21 cellular contexts compared by ENCODE assay signal in genomic region chr1:32234792-32235191, GRCh38. TPM values are rescaled to one million over a fixed set of nuclear protein-coding genes. Genes with fewer than 3 reads are reported as not detected.
A peak's percentile ranks its signal among the peaks of the same experiment; 100 is the strongest.
DNase-seq lines count a peak whose midpoint lies in the region; ATAC-seq, FAIRE-seq and TF ChIP-seq lines count a peak whose summit lies in the region.
"Had no signal": no experiment of that assay in that cellular context is flagged by ENCODE, and none has a peak within 500 bp of the region (broad histone marks: within the 10 kb centered on the region; RNA-seq: fewer than 3 reads in every experiment).

No MANE protein-coding gene starts in this region.

- in situ Hi-C loops in K562 (cut with MboI): no loop called here

- H3K4me2 ChIP-seq in Karpas-422 (ENCODE audit: low read depth, low read length, poor library complexity, severe bottlenecking) (peak overlapping the region; percentile 62), K562 (ENCODE audit: insufficient read depth, low read length) (no peak overlapping the region), osteoblast (ENCODE audit: insufficient read depth, low read length) (no peak overlapping the region)

- ATAC-seq in K562 (no peak; the same call in 2 of the 3 replicates), GM19328 (IDR thresholded peaks at IDR 0.05; ENCODE audit: unreplicated experiment) (no peak), GM21723 (IDR thresholded peaks at IDR 0.05; ENCODE audit: unreplicated experiment) (no peak)
- ATAC-seq: activated T-cell treated with anti-CD3 and anti-CD28 coated beads, Interleukin-2, amount 50 U/mL, for 4 hours; heart left ventricle; left colon; natural killer cell had no signal

- no peak for TF ChIP-seq EP300 in K562 (IDR thresholded peaks at IDR 0.05; ENCODE audit: low read length)

- H3K36me3 ChIP-seq in Karpas-422 (ENCODE audit: insufficient read depth, low read length): peaks cover 3% of the 10 kb centered on the region; the same call in 1 of the 2 replicates
- H3K36me3 ChIP-seq in K562 (ENCODE audit: control insufficient read depth, insufficient read depth, low read length): peaks cover 29% of the 10 kb centered on the region
- peaks cover 22% of the 10 kb centered on the region for H3K36me3 ChIP-seq in osteoblast (ENCODE audit: insufficient read depth, low read length)

- H3K9me1 ChIP-seq in K562 (ENCODE audit: control insufficient read depth, insufficient read depth, low read length): peaks cover 4% of the 10 kb centered on the region

- H4K20me1 ChIP-seq in Karpas-422 (ENCODE audit: insufficient read depth, low read depth, low read length) (no peaks in the 10 kb centered on the region), K562 (replicated peaks; ENCODE audit: control insufficient read depth, insufficient read depth, low read length) (no peaks in the 10 kb centered on the region), osteoblast (ENCODE audit: insufficient read depth, low read length) (no peaks in the 10 kb centered on the region)

- H3K79me2 ChIP-seq in Karpas-422 (ENCODE audit: low read length) (no peaks in the 10 kb centered on the region), K562 (ENCODE audit: control insufficient read depth, insufficient read depth, low read length) (no peaks in the 10 kb centered on the region), osteoblast (ENCODE audit: insufficient read depth, low read length) (no peaks in the 10 kb centered on the region)
- H3K79me2 ChIP-seq: parathyroid adenoma had no signal

- peaks cover 38% of the 10 kb centered on the region for H3K4me1 ChIP-seq in Karpas-422 (ENCODE audit: low read length)
- peaks cover 17 to 19% of the 10 kb centered on the region in 2 experiments; a peak in 4 of 5 replicates for H3K4me1 ChIP-seq in K562 (replicated peaks in 1 of 2; ENCODE audit: control insufficient read depth in 2 of 2, insufficient read depth in 2 of 2, low read length in 2 of 2)
- H3K4me1 ChIP-seq in osteoblast (ENCODE audit: insufficient read depth, low read length): peaks cover 20% of the 10 kb centered on the region
- H3K4me1 ChIP-seq: parathyroid adenoma had no signal

- TF ChIP-seq CTCF in D721Med (IDR thresholded peaks at IDR 0.05; ENCODE audit: insufficient read depth, missing control alignments): no peak
- TF ChIP-seq CTCF in K562 (IDR thresholded peaks at IDR 0.05 in 2 of 3, conservative IDR thresholded peaks at IDR 0.05 in 1 of 3; ENCODE audit: insufficient read depth in 2 of 3, low read depth in 1 of 3, low read length in 3 of 3): no peak; a peak in 1 of 6 replicates
- no peak for TF ChIP-seq CTCF in osteoblast (IDR thresholded peaks at IDR 0.05; ENCODE audit: extremely low read depth, low read depth, low read length)

- no peak overlapping the region for H2AFZ ChIP-seq in Karpas-422 (ENCODE audit: low read length)
- no peak overlapping the region; the same call in 1 of the 2 replicates for H2AFZ ChIP-seq in K562 (ENCODE audit: low read depth, low read length)
- H2AFZ ChIP-seq in osteoblast (ENCODE audit: low read length): no peak overlapping the region
- H2AFZ ChIP-seq: parathyroid adenoma had no signal

- 0 out of 4 replicates have a peak, but pooled peaks of 1 of the 2 experiments have one; percentile 7 for TF ChIP-seq RAD21 in K562 (CRISPR knock-in tag; conservative IDR thresholded peaks at IDR 0.05 in 1 of 2, IDR thresholded peaks at IDR 0.05 in 1 of 2)

- POLR2A ChIA-PET in K562 (lab: Yijun Ruan, JAX): interaction anchor here (0.6 to 3.9 kb wide), 11 partner anchors 9 to 165 kb away, joined by 3 to 40 read pairs (median 3); partner anchors contain the start of gene IQCC

- 86% methylated on average over 7 of the region's 7 CpGs for WGBS in K562 (ENCODE audit: insufficient coverage, low coverage, missing lambda C conversion rate)

- intact Hi-C loops in K562 (cut with micrococcal nuclease): no loop called here

- H3K9me3 ChIP-seq in Karpas-422 (ENCODE audit: low read length) (no peaks in the 10 kb centered on the region), K562 (replicated peaks; ENCODE audit: control insufficient read depth, insufficient read depth, low read depth, low read length) (no peaks in the 10 kb centered on the region), osteoblast (ENCODE audit: low read depth, low read length) (no peaks in the 10 kb centered on the region)
- H3K9me3 ChIP-seq: heart left ventricle had no signal

- peak overlapping the region; percentile 70 for H3K27ac ChIP-seq in Karpas-422 (ENCODE audit: low read length)
- no peak overlapping the region; the same call in 2 of the 3 replicates for H3K27ac ChIP-seq in K562 (ENCODE audit: extremely low read depth, low read depth, low read length)
- peak overlapping the region; percentile 95 for H3K27ac ChIP-seq in osteoblast (ENCODE audit: low read depth, low read length)
- H3K27ac ChIP-seq: parathyroid adenoma had no signal

- FAIRE-seq in D721Med (lab: Jason Lieb, UNC) (no peak), K562 (lab: Jason Lieb, UNC) (no peak)
- FAIRE-seq: urothelium cell line had no signal

- CTCF ChIA-PET in K562 (lab: Yijun Ruan, JAX; ENCODE audit: low intra/inter-chr PET ratio): interaction anchor here (0.7 kb wide), 1 partner anchor 468 kb away, joined by 7 read pairs; no protein-coding TSS in a partner anchor

- no TSS peak for BruUV-seq in K562 (replicated peaks; lab: Mats Ljungman, UMichigan)

- no peaks in the 10 kb centered on the region for H3K27me3 ChIP-seq in Karpas-422 (ENCODE audit: low read length)
- no peaks in the 10 kb centered on the region for H3K27me3 ChIP-seq in K562 (ENCODE audit: control insufficient read depth in 2 of 2, insufficient read depth in 2 of 2, low read length in 2 of 2)
- H3K27me3 ChIP-seq in osteoblast (ENCODE audit: insufficient read depth, low read length): no peaks in the 10 kb centered on the region
- H3K27me3 ChIP-seq: heart left ventricle had no signal

- no peaks in the 10 kb centered on the region for H3K9me2 ChIP-seq in Karpas-422 (replicated peaks; ENCODE audit: insufficient read depth, low read length)

- no peak for TF ChIP-seq POLR2A in K562 (conservative IDR thresholded peaks at IDR 0.05)

- peak; percentile 12 for DNase-seq in D721Med (ENCODE audit: insufficient read length, low spot score)
- peak; percentile 79 for DNase-seq in Karpas-422
- no peak for DNase-seq in K562 (ENCODE audit: extremely low read depth in 1 of 4, low spot score in 3 of 4)
- no peak for DNase-seq in osteoblast (ENCODE audit: insufficient read length, low spot score, missing footprints)
- no peak for DNase-seq in NCI-H2107 (lab: John Stamatoyannopoulos, UW)
- DNase-seq in inferior parietal cortex (ENCODE audit: extremely low spot score): no peak
- DNase-seq: activated CD8-positive, alpha-beta memory T cell treated with anti-CD3 and anti-CD28 coated beads for 24 hours; activated naive CD4-positive, alpha-beta T cell; activated T-cell treated with anti-CD3 and anti-CD28 coated beads, Interleukin-2, amount 50 U/mL, for 4 hours; heart left ventricle; left colon; natural killer cell; NCI-H1092 treated with DMSO at 0.1 percent for 48 hours; NCI-H2029 treated with DMSO at 0.1 percent for 48 hours had no signal

- H3K9ac ChIP-seq in Karpas-422 (ENCODE audit: low read length) (peak overlapping the region; percentile 48), K562 (ENCODE audit: insufficient read depth in 1 of 2, low read depth in 2 of 2, low read length in 2 of 2) (peak overlapping the region in 1 of 2 experiments; percentile 67; a peak in 2 of 4 replicates)
- H3K9ac ChIP-seq: parathyroid adenoma had no signal

- H3K4me3 ChIP-seq in Karpas-422 (ENCODE audit: low read length) (peak overlapping the region; percentile 39; the same call in 1 of the 2 replicates), K562 (no peak overlapping the region), osteoblast (ENCODE audit: insufficient read depth, low read length) (no peak overlapping the region)
- H3K4me3 ChIP-seq: heart left ventricle had no signal

RNA-seq across cellular contexts. Expression of gene FAM167B, which starts 12.2 kb away (rescaled TPM):
- 1.5 TPM in 1 of 2 replicates, not detected in the other for total RNA-seq in Karpas-422 (2014; rRNA removed; shearing (Covaris generic); ENCODE audit: low replicate concordance)
- not detected in 2 replicates for total RNA-seq in K562 (2011; cell fraction: chromatin; rRNA removed; ENCODE audit: low replicate concordance)
- total RNA-seq in K562 (2011; cell fraction: nucleolus; rRNA removed): 0.33 TPM in 1 of 2 replicates, not detected in the other
- not detected in 2 replicates for total RNA-seq in K562 (2011; cell fraction: nucleoplasm; rRNA removed)
- total RNA-seq in K562 (2014; rRNA removed) (not detected in 2 replicates), K562 (2014; rRNA removed; fragmentation: Illumina TruSeq; extraction: Trizol) (not detected in 2 replicates), K562 (2015; rRNA removed; fragmentation: Illumina TruSeq; extraction: Trizol) (not detected in 2 replicates), K562 (2021) (not detected in 2 replicates), osteoblast (2.5 and 4.4 TPM in 2 replicates)
- polyA plus RNA-seq in K562 (2011; rRNA removed) (not detected in 2 replicates), K562 (2014; fragmentation: Illumina TruSeq; extraction: Trizol) (not detected in 2 replicates), K562 (2014; fragmentation: Nextera tagmentation; extraction: Ambion mirVana) (not detected), K562 (2014; rRNA removed) (not detected in 2 replicates)
- polyA plus RNA-seq in K562 (2011; cell fraction: cytosol; rRNA removed): not detected in 2 replicates
- polyA plus RNA-seq in K562 (2011; cell fraction: nucleus; rRNA removed): not detected in 2 replicates
- polyA plus RNA-seq in K562 (2012): not detected in 2 replicates
- not detected in 2 replicates for polyA minus RNA-seq in K562 (2011; rRNA and poly(A)+ RNA removed)
- not detected in 2 replicates for polyA minus RNA-seq in K562 (2011; cell fraction: cytosol; rRNA and poly(A)+ RNA removed)
- not detected in 2 replicates for polyA minus RNA-seq in K562 (2011; cell fraction: nucleus; rRNA and poly(A)+ RNA removed)
- total RNA-seq: NCI-H460 had no signal
- polyA plus RNA-seq: CD14-positive monocyte had no signal

RNA-seq across cellular contexts. Expression of gene EIF3I, which starts 12.6 kb away (rescaled TPM):
- total RNA-seq in Karpas-422 (2014; rRNA removed; shearing (Covaris generic); ENCODE audit: low replicate concordance): 178 and 213 TPM in 2 replicates
- total RNA-seq in K562 (2011; cell fraction: chromatin; rRNA removed; ENCODE audit: low replicate concordance): 50.6 and 100.0 TPM in 2 replicates
- 121 and 134 TPM in 2 replicates for total RNA-seq in K562 (2011; cell fraction: nucleolus; rRNA removed)
- total RNA-seq in K562 (2011; cell fraction: nucleoplasm; rRNA removed): 115 and 118 TPM in 2 replicates
- total RNA-seq in K562 (2014; rRNA removed) (472 and 537 TPM in 2 replicates), K562 (2014; rRNA removed; fragmentation: Illumina TruSeq; extraction: Trizol) (678 and 704 TPM in 2 replicates), K562 (2015; rRNA removed; fragmentation: Illumina TruSeq; extraction: Trizol) (535 and 541 TPM in 2 replicates), K562 (2021) (383 and 414 TPM in 2 replicates), osteoblast (253 and 255 TPM in 2 replicates)
- polyA plus RNA-seq in K562 (2011; rRNA removed) (527 and 635 TPM in 2 replicates), K562 (2014; fragmentation: Illumina TruSeq; extraction: Trizol) (942 and 1,045 TPM in 2 replicates), K562 (2014; fragmentation: Nextera tagmentation; extraction: Ambion mirVana) (1,000 to 10,000 TPM; 1,337 to 1,526 TPM), K562 (2014; rRNA removed) (477 and 567 TPM in 2 replicates)
- polyA plus RNA-seq in K562 (2011; cell fraction: cytosol; rRNA removed): 872 and 984 TPM in 2 replicates
- polyA plus RNA-seq in K562 (2011; cell fraction: nucleus; rRNA removed): 91.5 and 111 TPM in 2 replicates
- polyA plus RNA-seq in K562 (2012): 448 and 511 TPM in 2 replicates
- 821 and 928 TPM in 2 replicates for polyA minus RNA-seq in K562 (2011; rRNA and poly(A)+ RNA removed)
- 319 and 347 TPM in 2 replicates for polyA minus RNA-seq in K562 (2011; cell fraction: cytosol; rRNA and poly(A)+ RNA removed)
- 68.9 and 81.6 TPM in 2 replicates for polyA minus RNA-seq in K562 (2011; cell fraction: nucleus; rRNA and poly(A)+ RNA removed)

RNA-seq across cellular contexts. Expression of gene TMEM234, which starts 12.6 kb away (rescaled TPM):
- total RNA-seq in Karpas-422 (2014; rRNA removed; shearing (Covaris generic); ENCODE audit: low replicate concordance): 11.2 and 11.6 TPM in 2 replicates
- total RNA-seq in K562 (2011; cell fraction: chromatin; rRNA removed; ENCODE audit: low replicate concordance): 56.9 and 137 TPM in 2 replicates
- 60.9 and 62.4 TPM in 2 replicates for total RNA-seq in K562 (2011; cell fraction: nucleolus; rRNA removed)
- total RNA-seq in K562 (2011; cell fraction: nucleoplasm; rRNA removed): 56.3 and 58.4 TPM in 2 replicates
- total RNA-seq in K562 (2014; rRNA removed) (5.0 and 8.6 TPM in 2 replicates), K562 (2014; rRNA removed; fragmentation: Illumina TruSeq; extraction: Trizol) (8.3 and 8.4 TPM in 2 replicates), K562 (2015; rRNA removed; fragmentation: Illumina TruSeq; extraction: Trizol) (7.6 and 7.8 TPM in 2 replicates), K562 (2021) (12.1 and 14.1 TPM in 2 replicates), osteoblast (21.5 and 24.2 TPM in 2 replicates)
- polyA plus RNA-seq in K562 (2011; rRNA removed) (7.7 and 9.0 TPM in 2 replicates), K562 (2014; fragmentation: Illumina TruSeq; extraction: Trizol) (7.2 and 7.3 TPM in 2 replicates), K562 (2014; fragmentation: Nextera tagmentation; extraction: Ambion mirVana) (1 to 10 TPM; 6.2 to 6.8 TPM), K562 (2014; rRNA removed) (10.4 and 12.9 TPM in 2 replicates)
- polyA plus RNA-seq in K562 (2011; cell fraction: cytosol; rRNA removed): 8.2 and 9.2 TPM in 2 replicates
- 47.7 and 56.1 TPM in 2 replicates for polyA plus RNA-seq in K562 (2011; cell fraction: nucleus; rRNA removed)
- 13.3 and 20.9 TPM in 2 replicates for polyA plus RNA-seq in K562 (2012)
- polyA minus RNA-seq in K562 (2011; rRNA and poly(A)+ RNA removed): 13.7 and 15.3 TPM in 2 replicates
- polyA minus RNA-seq in K562 (2011; cell fraction: cytosol; rRNA and poly(A)+ RNA removed): 4.9 and 6.8 TPM in 2 replicates
- 20.2 and 22.9 TPM in 2 replicates for polyA minus RNA-seq in K562 (2011; cell fraction: nucleus; rRNA and poly(A)+ RNA removed)

RNA-seq across cellular contexts. Expression of gene LCK, which starts 16.3 kb away (rescaled TPM):
- total RNA-seq in Karpas-422 (2014; rRNA removed; shearing (Covaris generic); ENCODE audit: low replicate concordance): 12.0 and 26.1 TPM in 2 replicates
- not detected in 2 replicates for total RNA-seq in K562 (2011; cell fraction: chromatin; rRNA removed; ENCODE audit: low replicate concordance)
- not detected in 2 replicates for total RNA-seq in K562 (2011; cell fraction: nucleolus; rRNA removed)
- total RNA-seq in K562 (2011; cell fraction: nucleoplasm; rRNA removed): 0.81 TPM in 1 of 2 replicates, not detected in the other
- 0.08 TPM in 1 of 2 replicates, not detected in the other for total RNA-seq in K562 (2014; rRNA removed)
- total RNA-seq in K562 (2014; rRNA removed; fragmentation: Illumina TruSeq; extraction: Trizol): 0.13 TPM in 1 of 2 replicates, not detected in the other
- total RNA-seq in K562 (2015; rRNA removed; fragmentation: Illumina TruSeq; extraction: Trizol): not detected in 2 replicates
- 0.38 and 0.47 TPM in 2 replicates for total RNA-seq in K562 (2021)
- polyA plus RNA-seq in K562 (2011; rRNA removed): not detected in 2 replicates
- polyA plus RNA-seq in K562 (2011; cell fraction: cytosol; rRNA removed): not detected in 2 replicates
- polyA plus RNA-seq in K562 (2011; cell fraction: nucleus; rRNA removed): 0.41 TPM in 1 of 2 replicates, not detected in the other
- polyA plus RNA-seq in K562 (2012): not detected in 2 replicates
- 0.04 TPM in 1 of 2 replicates, not detected in the other for polyA plus RNA-seq in K562 (2014; fragmentation: Illumina TruSeq; extraction: Trizol)
- not detected for polyA plus RNA-seq in K562 (2014; fragmentation: Nextera tagmentation; extraction: Ambion mirVana)
- polyA plus RNA-seq in K562 (2014; rRNA removed): 0.13 TPM in 1 of 2 replicates, not detected in the other
- polyA minus RNA-seq in K562 (2011; rRNA and poly(A)+ RNA removed): not detected in 2 replicates
- not detected in 2 replicates for polyA minus RNA-seq in K562 (2011; cell fraction: cytosol; rRNA and poly(A)+ RNA removed)
- not detected in 2 replicates for polyA minus RNA-seq in K562 (2011; cell fraction: nucleus; rRNA and poly(A)+ RNA removed)
- 0.29 TPM in 1 of 2 replicates, not detected in the other for total RNA-seq in osteoblast
- total RNA-seq: NCI-H460 had no signal

RNA-seq across cellular contexts. Expression of gene DCDC2B, which starts 25.9 kb away (rescaled TPM):
- total RNA-seq in Karpas-422 (2014; rRNA removed; shearing (Covaris generic); ENCODE audit: low replicate concordance): not detected in 2 replicates
- total RNA-seq in K562 (2011; cell fraction: chromatin; rRNA removed; ENCODE audit: low replicate concordance): 0.37 and 0.56 TPM in 2 replicates
- total RNA-seq in K562 (2011; cell fraction: nucleolus; rRNA removed): 0.26 and 0.83 TPM in 2 replicates
- 0.38 and 0.44 TPM in 2 replicates for total RNA-seq in K562 (2011; cell fraction: nucleoplasm; rRNA removed)
- total RNA-seq in K562 (2014; rRNA removed): not detected in 2 replicates
- not detected in 2 replicates for total RNA-seq in K562 (2014; rRNA removed; fragmentation: Illumina TruSeq; extraction: Trizol)
- not detected in 2 replicates for total RNA-seq in K562 (2015; rRNA removed; fragmentation: Illumina TruSeq; extraction: Trizol)
- total RNA-seq in K562 (2021): not detected in 2 replicates
- not detected in 2 replicates for polyA plus RNA-seq in K562 (2011; rRNA removed)
- polyA plus RNA-seq in K562 (2011; cell fraction: cytosol; rRNA removed): 0.03 TPM in 1 of 2 replicates, not detected in the other
- polyA plus RNA-seq in K562 (2011; cell fraction: nucleus; rRNA removed): 0.08 and 0.09 TPM in 2 replicates
- polyA plus RNA-seq in K562 (2012): 0.04 and 0.26 TPM in 2 replicates
- not detected in 2 replicates for polyA plus RNA-seq in K562 (2014; fragmentation: Illumina TruSeq; extraction: Trizol)
- polyA plus RNA-seq in K562 (2014; fragmentation: Nextera tagmentation; extraction: Ambion mirVana): not detected
- not detected in 2 replicates for polyA plus RNA-seq in K562 (2014; rRNA removed)
- polyA minus RNA-seq in K562 (2011; rRNA and poly(A)+ RNA removed): 0.11 and 0.12 TPM in 2 replicates
- polyA minus RNA-seq in K562 (2011; cell fraction: cytosol; rRNA and poly(A)+ RNA removed): not detected in 2 replicates
- 0.27 and 0.78 TPM in 2 replicates for polyA minus RNA-seq in K562 (2011; cell fraction: nucleus; rRNA and poly(A)+ RNA removed)
- under 0.01 TPM in 1 of 2 replicates, not detected in the other for total RNA-seq in osteoblast
- total RNA-seq: activated T-cell treated with anti-CD3 and anti-CD28 coated beads, Interleukin-2, amount 50 U/mL, for 4 hours; heart left ventricle; left colon; mesenteric fat pad; natural killer cell; NCI-H460 had no signal
- polyA plus RNA-seq: CD14-positive monocyte, heart left ventricle had no signal

Comparison
In these comparisons a context has a peak if more than half of its experiments do, and no peak if none do; other contexts are left out.
1. DNase-seq: peak in D721Med (single experiment) and Karpas-422 (single experiment); none in K562 (0 of 4), osteoblast (single experiment), NCI-H2107 (single experiment) and inferior parietal cortex (single experiment).